8 cellular contexts compared by ENCODE assay signal in genomic region chr1:199243423-199244061, GRCh38.
DNase-seq lines count a peak whose midpoint lies in the region; ATAC-seq and TF ChIP-seq lines count a peak whose summit lies in the region.

No MANE protein-coding gene starts in this region.

- CTCF ChIA-PET in CD4-positive, alpha-beta T cell (lab: Charles Lee) = interaction anchor here (0.6 to 1.4 kb wide), 3 partner anchors 10 to 130 kb away, joined by 3 read pairs; no protein-coding TSS in a partner anchor

- intact Hi-C loops in CD4-positive, alpha-beta T cell (cut with DNase I, micrococcal nuclease) = loop anchor here (1.0 to 10.0 kb wide), 5 partner anchors 130 to 486 kb away; no protein-coding TSS in a partner anchor

- H3K4me3 ChIP-seq in OCI-LY1 (ENCODE audit: low read depth, low read length, poor library complexity, severe bottlenecking) = no peak overlapping the region

- peaks cover 25% of the 10 kb centered on the region for H3K4me1 ChIP-seq in OCI-LY1 (ENCODE audit: insufficient read depth, low read length, severe bottlenecking)

- H3K4me1 Mint-ChIP-seq in CD4-positive, alpha-beta T cell (ENCODE audit: low read depth) = no peaks in the 10 kb centered on the region
- H3K4me1 Mint-ChIP-seq in progenitor cell of endocrine pancreas (ENCODE audit: low read depth) = peaks cover 8% of the 10 kb centered on the region

- no peaks in the 10 kb centered on the region for H3K79me2 ChIP-seq in OCI-LY1 (ENCODE audit: insufficient read depth, low read length)

- H3K27me3 ChIP-seq in CD4-positive, alpha-beta T cell (ENCODE audit: control insufficient read depth, insufficient read depth, low read length) = no peaks in the 10 kb centered on the region
- no peaks in the 10 kb centered on the region for H3K27me3 ChIP-seq in OCI-LY1 (ENCODE audit: insufficient read depth, low read length)

- no peaks in the 10 kb centered on the region for H3K9me3 Mint-ChIP-seq in CD4-positive, alpha-beta T cell
- peaks cover 4% of the 10 kb centered on the region for H3K9me3 Mint-ChIP-seq in progenitor cell of endocrine pancreas (ENCODE audit: low read depth)

- H3K9ac ChIP-seq in OCI-LY1 (ENCODE audit: low read length) = peak overlapping the region; percentile 37

- H3F3A ChIP-seq in OCI-LY1 (ENCODE audit: insufficient read depth, low read length) = no peaks in the 10 kb centered on the region

- no peaks in the 10 kb centered on the region for H3K9me2 ChIP-seq in OCI-LY1 (ENCODE audit: low read depth, low read length)

- H3K27ac ChIP-seq in CD4-positive, alpha-beta T cell (ENCODE audit: low read depth, low read length) = no peak overlapping the region
- peak overlapping the region; percentile 40 for H3K27ac ChIP-seq in OCI-LY1 (ENCODE audit: low read depth, low read length, poor library complexity, severe bottlenecking)

- no peaks in the 10 kb centered on the region for H3K36me3 ChIP-seq in OCI-LY1 (ENCODE audit: insufficient read depth, low read length)

- H3K36me3 Mint-ChIP-seq in CD4-positive, alpha-beta T cell (ENCODE audit: low read depth) = no peaks in the 10 kb centered on the region
- no peaks in the 10 kb centered on the region for H3K36me3 Mint-ChIP-seq in progenitor cell of endocrine pancreas (ENCODE audit: insufficient read depth)

- peak; percentile 37 to 63 (median 52) for DNase-seq in CD4-positive, alpha-beta T cell
- DNase-seq in activated T-cell treated with anti-CD3 and anti-CD28 coated beads for 48 hours (ENCODE audit: low read depth) (peak; percentile 67), foreskin melanocyte (peak; percentile 19), progenitor cell of endocrine pancreas (ENCODE audit: low spot score, unreplicated experiment) (no peak), mesenteric fat pad (ENCODE audit: low spot score) (no peak)

- no peaks in the 10 kb centered on the region for H3K27me3 Mint-ChIP-seq in CD4-positive, alpha-beta T cell
- no peaks in the 10 kb centered on the region for H3K27me3 Mint-ChIP-seq in progenitor cell of endocrine pancreas

- ATAC-seq in CD4-positive, alpha-beta T cell (ENCODE audit: poor library complexity) = peak; percentile 95
- ATAC-seq in GM19043 (IDR thresholded peaks at IDR 0.05; ENCODE audit: low read depth, unreplicated experiment) (peak; percentile 97), HG03139 (IDR thresholded peaks at IDR 0.05; ENCODE audit: unreplicated experiment) (peak; percentile 99)

- no peaks in the 10 kb centered on the region for H3K9me3 ChIP-seq in CD4-positive, alpha-beta T cell (ENCODE audit: control insufficient read depth, low read length)
- no peaks in the 10 kb centered on the region for H3K9me3 ChIP-seq in OCI-LY1 (ENCODE audit: low read length)

- no peak overlapping the region for H3K27ac Mint-ChIP-seq in CD4-positive, alpha-beta T cell
- H3K27ac Mint-ChIP-seq in progenitor cell of endocrine pancreas = no peak overlapping the region

- POLR2A ChIA-PET in CD4-positive, alpha-beta T cell (lab: Charles Lee) = no interaction called here

- H2AFZ ChIP-seq in OCI-LY1 (ENCODE audit: low read length) = 0 out of 2 replicates have a peak overlapping the region, but pooled peaks have one; percentile 8

- H4K20me1 ChIP-seq in OCI-LY1 (ENCODE audit: insufficient read depth, low read length) = no peaks in the 10 kb centered on the region

- no peak overlapping the region for H3K4me3 Mint-ChIP-seq in CD4-positive, alpha-beta T cell
- H3K4me3 Mint-ChIP-seq in progenitor cell of endocrine pancreas (ENCODE audit: low read depth) = no peak overlapping the region

- peak overlapping the region; percentile 49 for H3K4me2 ChIP-seq in OCI-LY1 (ENCODE audit: low read length)

- TF ChIP-seq CTCF in CD4-positive, alpha-beta T cell (IDR thresholded peaks at IDR 0.05) = peak; percentile 63
- TF ChIP-seq CTCF in OCI-LY1 (IDR thresholded peaks at IDR 0.05; ENCODE audit: low read length) = peak; percentile 94
- peak; percentile 40 for TF ChIP-seq CTCF in progenitor cell of endocrine pancreas (IDR thresholded peaks at IDR 0.05; ENCODE audit: unreplicated experiment)

Comparison
In these comparisons a context has a peak if more than half of its experiments do, and no peak if none do; other contexts are left out.
1. DNase-seq: peak in CD4-positive, alpha-beta T cell (10 of 10), activated T-cell treated with anti-CD3 and anti-CD28 coated beads for 48 hours (single experiment) and foreskin melanocyte (single experiment); none in progenitor cell of endocrine pancreas (single experiment) and mesenteric fat pad (single experiment).
2. CTCF ChIP-seq: peak in every context shown above with its lines; median percentile 94 in OCI-LY1; 63 in CD4-positive, alpha-beta T cell; 40 in progenitor cell of endocrine pancreas.
3. Peak in every context shown above with its lines, with median percentiles within 50 percentile points of each other: ATAC-seq.